Comparison of ENCODE assay signal across 9 cellular contexts in the genomic region with DNA sequence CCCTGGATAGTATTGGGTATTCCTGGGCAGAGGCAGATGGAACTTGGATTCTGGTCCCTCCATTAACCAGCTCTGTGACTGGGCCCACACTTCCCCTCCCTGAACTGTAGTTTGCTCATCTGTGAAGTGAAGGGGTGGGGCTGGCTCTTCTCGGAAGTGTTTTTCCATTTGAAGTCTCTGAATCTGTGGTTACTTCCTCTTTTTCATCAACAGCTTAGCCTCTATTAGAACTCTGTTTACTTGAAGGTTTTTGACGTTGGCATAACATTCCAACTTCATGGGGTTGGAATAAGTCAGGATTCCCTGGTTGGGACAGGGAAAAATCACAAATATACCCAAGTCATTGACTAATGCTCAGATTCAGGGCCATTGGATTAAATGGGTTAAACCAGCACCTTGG. TPM values are rescaled to one million over a fixed set of nuclear protein-coding genes. Genes with fewer than 3 reads are reported as not detected.
DNase-seq lines count a peak whose midpoint lies in the region; ATAC-seq, FAIRE-seq and TF ChIP-seq lines count a peak whose summit lies in the region.
"Had no signal": no experiment of that assay in that cellular context is flagged by ENCODE, and none has a peak within 500 bp of the region (broad histone marks: within the 10 kb centered on the region; RNA-seq: fewer than 3 reads in every experiment).

No MANE protein-coding gene starts in this region.

- peaks cover 45% of the 10 kb centered on the region for H3K27me3 ChIP-seq in A673 (replicated peaks; ENCODE audit: insufficient read depth, low read depth, low read length, poor library complexity)

- POLR2A ChIA-PET in A673 (lab: Charles Lee; ENCODE audit: low non-redundant PET): no interaction called here

- intact Hi-C loops in kidney (cut with DNase I) (no loop called here), A673 (cut with micrococcal nuclease; ENCODE audit: unreplicated experiment) (no loop called here)

- H3K4me1 ChIP-seq in kidney (ENCODE audit: control insufficient read depth in 1 of 2, insufficient read depth in 1 of 2, low read depth in 1 of 2, low read length in 2 of 2): peaks cover 16 to 33% of the 10 kb centered on the region in 2 donors
- H3K4me1 ChIP-seq in A673 (ENCODE audit: insufficient read depth, low read length, poor library complexity, severe bottlenecking): no peaks in the 10 kb centered on the region

- H3K9ac ChIP-seq in kidney (ENCODE audit: low read length in 2 of 2): no peak overlapping the region

- H3K36me3 Mint-ChIP-seq in activated T-helper 17 cell treated with anti-CD3 and anti-CD28 coated beads, Interleukin-2, amount 50 U/mL, for 72 hours (ENCODE audit: low read depth): peaks cover 67% of the 10 kb centered on the region
- H3K36me3 Mint-ChIP-seq: brain had no signal

- no TSS peak for BruUV-seq in A673 (replicated peaks; lab: Mats Ljungman, UMichigan)

- H3K36me3 ChIP-seq in kidney (ENCODE audit: control insufficient read depth in 1 of 2, insufficient read depth in 2 of 2, low read length in 2 of 2): no peaks in the 10 kb centered on the region
- no peaks in the 10 kb centered on the region for H3K36me3 ChIP-seq in A673 (ENCODE audit: insufficient read depth, low read length, poor library complexity, severe bottlenecking)

- H3K4me3 Mint-ChIP-seq in activated T-helper 17 cell treated with anti-CD3 and anti-CD28 coated beads, Interleukin-2, amount 50 U/mL, for 72 hours: peak overlapping the region; percentile 78
- H3K4me3 Mint-ChIP-seq: brain had no signal

- H3K9me3 Mint-ChIP-seq in activated T-helper 17 cell treated with anti-CD3 and anti-CD28 coated beads, Interleukin-2, amount 50 U/mL, for 72 hours: no peaks in the 10 kb centered on the region
- H3K9me3 Mint-ChIP-seq: brain had no signal

- TF ChIP-seq POLR2A in GM12892 (IDR thresholded peaks at IDR 0.05; ENCODE audit: low read depth, low read length) (no peak; the same call in 1 of the 2 replicates), NB4 (IDR thresholded peaks at IDR 0.05; ENCODE audit: extremely low read depth, insufficient read length) (no peak)

- ATAC-seq in GM21786 (IDR thresholded peaks at IDR 0.05; ENCODE audit: unreplicated experiment): peak; percentile 72
- ATAC-seq in activated T-helper 17 cell treated with anti-CD3 and anti-CD28 coated beads, Interleukin-2, amount 50 U/mL, for 72 hours (replicated peaks): peak; percentile 61

- no peak for DNase-seq in GM12892 (ENCODE audit: insufficient read length)
- DNase-seq in NB4 (ENCODE audit: low read depth): peak; percentile 73
- peak; percentile 52 for DNase-seq in stimulated activated CD4-positive, alpha-beta T cell treated with anti-CD3 and anti-CD28 coated beads, Interleukin-4, amount 100 ng/mL, for 1 hour
- DNase-seq in kidney: no peak
- no peak for DNase-seq in NCI-H2029 (lab: John Stamatoyannopoulos, UW)
- DNase-seq in A673 (ENCODE audit: low spot score): no peak

- CTCF ChIA-PET in A673 (lab: Charles Lee): no interaction called here

- peak; percentile 97 for FAIRE-seq in GM12892 (lab: Jason Lieb, UNC)
- no peak for FAIRE-seq in kidney (lab: Jason Lieb, UNC)

- H3K4me3 ChIP-seq in NB4 (ENCODE audit: low read depth, low read length) (no peak overlapping the region), kidney (ENCODE audit: low read length in 2 of 2) (no peak overlapping the region), A673 (ENCODE audit: low read depth, low read length, poor library complexity, severe bottlenecking) (no peak overlapping the region)

- no peaks in the 10 kb centered on the region for H3K27me3 Mint-ChIP-seq in activated T-helper 17 cell treated with anti-CD3 and anti-CD28 coated beads, Interleukin-2, amount 50 U/mL, for 72 hours

- peaks cover 51% of the 10 kb centered on the region for H3K4me1 Mint-ChIP-seq in activated T-helper 17 cell treated with anti-CD3 and anti-CD28 coated beads, Interleukin-2, amount 50 U/mL, for 72 hours

- H3K9me3 ChIP-seq in kidney (ENCODE audit: control insufficient read depth in 1 of 2, low read length in 2 of 2) (no peaks in the 10 kb centered on the region), A673 (ENCODE audit: low read depth, low read length, poor library complexity, severe bottlenecking) (no peaks in the 10 kb centered on the region)

- peak overlapping the region; percentile 70 for H3K27ac Mint-ChIP-seq in activated T-helper 17 cell treated with anti-CD3 and anti-CD28 coated beads, Interleukin-2, amount 50 U/mL, for 72 hours
- H3K27ac Mint-ChIP-seq: brain had no signal

- H3K27ac ChIP-seq in kidney (ENCODE audit: low read depth in 2 of 2, low read length in 2 of 2) (no peak overlapping the region), A673 (ENCODE audit: low read depth, low read length, poor library complexity, severe bottlenecking) (no peak overlapping the region)

- TF ChIP-seq CTCF in NB4 (IDR thresholded peaks at IDR 0.05; ENCODE audit: low read depth, low read length) (no peak), kidney (IDR thresholded peaks at IDR 0.05; ENCODE audit: borderline replicate concordance, extremely low read depth, insufficient read depth) (no peak), A673 (conservative IDR thresholded peaks at IDR 0.05; ENCODE audit: low read depth, low read length) (no peak)

RNA-seq across cellular contexts. Expression of a gene that starts 3.6 kb away (rescaled TPM):
- 11.6 TPM for polyA plus RNA-seq in GM12892 (2012; ENCODE audit: missing spikeins)
- 10 to 100 TPM; 34.8 to 39.4 TPM for total RNA-seq in activated T-helper 17 cell treated with anti-CD3 and anti-CD28 coated beads, Interleukin-2, amount 50 U/mL, for 72 hours
- total RNA-seq in kidney (34.1 TPM), A673 (2021) (not detected in 2 replicates)
- 20.0 TPM for polyA plus RNA-seq in kidney (ENCODE audit: insufficient read depth, low read depth, low replicate concordance)

Comparison
In these comparisons a context has a peak if more than half of its experiments do, and no peak if none do; other contexts are left out.
1. DNase-seq: peak in NB4 (single experiment) and stimulated activated CD4-positive, alpha-beta T cell treated with anti-CD3 and anti-CD28 coated beads, Interleukin-4, amount 100 ng/mL, for 1 hour (single experiment); none in GM12892 (single experiment), kidney (single experiment), NCI-H2029 (single experiment) and A673 (single experiment).
2. RNA of a gene that starts 3.6 kb away (total RNA-seq): 34.8 to 39.4 TPM in activated T-helper 17 cell treated with anti-CD3 and anti-CD28 coated beads, Interleukin-2, amount 50 U/mL, for 72 hours and 34.1 TPM in kidney (single experiment); not detected in A673; every median in the first group is over 10 times any median in the second.